Comparison of ENCODE assay signal across 15 cellular contexts in the genomic region with DNA sequence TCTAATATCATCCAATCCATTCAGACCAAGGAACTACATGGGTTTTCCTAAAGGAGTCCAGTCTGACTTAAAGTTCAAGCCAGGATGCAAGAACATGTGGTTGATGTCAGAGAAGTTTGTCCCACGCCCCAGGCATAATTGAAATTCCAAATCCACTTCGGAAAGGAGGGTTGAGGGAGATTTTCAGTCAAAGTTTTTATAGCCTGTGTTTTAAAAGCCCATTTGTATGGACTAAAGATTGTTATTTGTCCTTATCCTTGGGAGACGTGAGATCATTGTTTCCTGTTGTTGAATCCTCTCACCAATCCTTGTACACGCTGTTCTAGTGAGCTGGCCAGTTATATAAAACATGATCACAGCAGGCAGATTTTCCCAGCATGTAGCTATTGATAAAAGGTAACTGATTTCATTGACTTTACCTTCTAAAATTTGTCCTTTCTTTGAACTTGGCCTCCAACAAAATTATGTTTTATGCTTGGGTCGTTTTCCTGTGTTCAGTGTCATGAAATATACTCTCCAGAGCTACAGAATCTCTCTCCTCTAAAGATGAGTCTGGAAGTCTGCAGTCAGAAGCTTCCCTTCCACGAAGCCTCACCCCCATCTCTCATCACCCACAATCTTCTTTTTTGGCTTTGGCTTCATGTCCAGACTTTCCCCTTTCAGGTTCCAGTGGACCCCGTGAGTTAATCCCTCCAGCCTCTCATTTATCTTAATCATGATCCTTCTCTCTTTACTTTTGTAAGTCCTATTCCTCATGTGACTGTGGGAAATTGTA.
A peak's percentile ranks its signal among the peaks of the same experiment; 100 is the strongest.
DNase-seq lines count a peak whose midpoint lies in the region; ATAC-seq and TF ChIP-seq lines count a peak whose summit lies in the region.
"Had no signal": no experiment of that assay in that cellular context is flagged by ENCODE, and none has a peak within 500 bp of the region (broad histone marks: within the 10 kb centered on the region; RNA-seq: fewer than 3 reads in every experiment).

No MANE protein-coding gene starts in this region.

- intact Hi-C loops in sigmoid colon (cut with DNase I) = no loop called here

- no peaks in the 10 kb centered on the region for H4K20me1 ChIP-seq in osteoblast (ENCODE audit: insufficient read depth, low read length)

- H3K36me3 ChIP-seq in sigmoid colon (peaks cover 9 to 88% (median 29%) of the 10 kb centered on the region in 4 donors), osteoblast (ENCODE audit: insufficient read depth, low read length) (peaks cover 79% of the 10 kb centered on the region)

- peak; percentile 7 for DNase-seq in AG20443 (ENCODE audit: low spot score)
- peak; percentile 29 for DNase-seq in dedifferentiated amniotic fluid mesenchymal stem cell (ENCODE audit: extremely low spot score)
- peak; percentile 73 for DNase-seq in sigmoid colon
- no peak for DNase-seq in GM19240 (ENCODE audit: insufficient read length, low spot score)
- no peak for DNase-seq in SIG-M5 (lab: John Stamatoyannopoulos, UW)
- no peak for DNase-seq in natural killer cell treated with Interleukin-12 subunit alpha and Interleukin-12 subunit beta and Interleukin-15 and Interleukin-18, amount 100 ng/mL, for 72 hours (ENCODE audit: low spot score)
- DNase-seq in osteoblast (ENCODE audit: insufficient read length, low spot score, missing footprints) = no peak
- DNase-seq: activated naive CD8-positive, alpha-beta T cell treated with anti-CD3 and anti-CD28 coated beads, Interleukin-2, amount 50 U/mL, for 24 hours; DMS79; Karpas-422; kidney glomerular epithelial cell; PC-3 had no signal

- TF ChIP-seq POLR2A in sigmoid colon (IDR thresholded peaks at IDR 0.05) = no peak

- no peaks in the 10 kb centered on the region for H3K27me3 Mint-ChIP-seq in natural killer cell treated with Interleukin-12 subunit alpha and Interleukin-12 subunit beta and Interleukin-15 and Interleukin-18, amount 100 ng/mL, for 72 hours
- H3K27me3 Mint-ChIP-seq: activated naive CD8-positive, alpha-beta T cell treated with anti-CD3 and anti-CD28 coated beads, Interleukin-2, amount 50 U/mL, for 24 hours had no signal

- no peak overlapping the region for H3K4me3 Mint-ChIP-seq in natural killer cell treated with Interleukin-12 subunit alpha and Interleukin-12 subunit beta and Interleukin-15 and Interleukin-18, amount 100 ng/mL, for 72 hours
- H3K4me3 Mint-ChIP-seq: activated naive CD8-positive, alpha-beta T cell treated with anti-CD3 and anti-CD28 coated beads, Interleukin-2, amount 50 U/mL, for 24 hours; T-helper 2 cell treated with Interferon-gamma antibody and Interleukin-4, amounts not matched to agents 5 μg/mL and 100 μg/mL, for 36 hours had no signal

- peak in 1 of 4 donors; percentile 5 for TF ChIP-seq EP300 in sigmoid colon (IDR thresholded peaks at IDR 0.05)

- ATAC-seq in natural killer cell treated with Interleukin-12 subunit alpha and Interleukin-12 subunit beta and Interleukin-15 and Interleukin-18, amount 100 ng/mL, for 72 hours = no peak
- ATAC-seq: activated naive CD8-positive, alpha-beta T cell treated with anti-CD3 and anti-CD28 coated beads, Interleukin-2, amount 50 U/mL, for 24 hours; PC-3 had no signal

- no peaks in the 10 kb centered on the region for H3K4me1 Mint-ChIP-seq in natural killer cell treated with Interleukin-12 subunit alpha and Interleukin-12 subunit beta and Interleukin-15 and Interleukin-18, amount 100 ng/mL, for 72 hours (ENCODE audit: low read depth in 2 of 2)
- H3K4me1 Mint-ChIP-seq: activated naive CD8-positive, alpha-beta T cell treated with anti-CD3 and anti-CD28 coated beads, Interleukin-2, amount 50 U/mL, for 24 hours had no signal

- TF ChIP-seq CTCF in sigmoid colon (IDR thresholded peaks at IDR 0.05) (no peak), osteoblast (IDR thresholded peaks at IDR 0.05; ENCODE audit: extremely low read depth, low read depth, low read length) (no peak)

- H3K27me3 ChIP-seq in layer of hippocampus (ENCODE audit: control insufficient read depth, insufficient read depth, low read length) = no peaks in the 10 kb centered on the region
- no peaks in the 10 kb centered on the region for H3K27me3 ChIP-seq in sigmoid colon
- H3K27me3 ChIP-seq in osteoblast (ENCODE audit: insufficient read depth, low read length) = no peaks in the 10 kb centered on the region

- H3K4me3 ChIP-seq in sigmoid colon (no peak overlapping the region), osteoblast (ENCODE audit: insufficient read depth, low read length) (no peak overlapping the region)

- no peaks in the 10 kb centered on the region for H3K4me1 ChIP-seq in sigmoid colon
- no peaks in the 10 kb centered on the region for H3K4me1 ChIP-seq in osteoblast (ENCODE audit: insufficient read depth, low read length)

- H3K27ac ChIP-seq in layer of hippocampus (ENCODE audit: low read depth, low read length) = peak overlapping the region; percentile 24
- peak overlapping the region; percentile 53 to 70 (median 62) for H3K27ac ChIP-seq in sigmoid colon
- no peak overlapping the region for H3K27ac ChIP-seq in osteoblast (ENCODE audit: low read depth, low read length)
- H3K27ac ChIP-seq: epithelial cell of prostate had no signal

- H3K36me3 Mint-ChIP-seq in natural killer cell treated with Interleukin-12 subunit alpha and Interleukin-12 subunit beta and Interleukin-15 and Interleukin-18, amount 100 ng/mL, for 72 hours = peaks cover 31% of the 10 kb centered on the region

- H3K27ac Mint-ChIP-seq in natural killer cell treated with Interleukin-12 subunit alpha and Interleukin-12 subunit beta and Interleukin-15 and Interleukin-18, amount 100 ng/mL, for 72 hours = no peak overlapping the region
- H3K27ac Mint-ChIP-seq: activated naive CD8-positive, alpha-beta T cell treated with anti-CD3 and anti-CD28 coated beads, Interleukin-2, amount 50 U/mL, for 24 hours; T-helper 2 cell treated with Interferon-gamma antibody and Interleukin-4, amounts not matched to agents 5 μg/mL and 100 μg/mL, for 36 hours had no signal

- H2AFZ ChIP-seq in osteoblast (ENCODE audit: low read length) = no peak overlapping the region

- no peaks in the 10 kb centered on the region for H3K9me3 ChIP-seq in sigmoid colon
- H3K9me3 ChIP-seq in osteoblast (ENCODE audit: low read depth, low read length) = no peaks in the 10 kb centered on the region

- WGBS in sigmoid colon, 2 donors = 77 to 82% methylated on average over 7 of the region's 7 CpGs

- H3K79me2 ChIP-seq in osteoblast (ENCODE audit: insufficient read depth, low read length) = no peaks in the 10 kb centered on the region

- no peaks in the 10 kb centered on the region for H3K9me3 Mint-ChIP-seq in natural killer cell treated with Interleukin-12 subunit alpha and Interleukin-12 subunit beta and Interleukin-15 and Interleukin-18, amount 100 ng/mL, for 72 hours
- H3K9me3 Mint-ChIP-seq: activated naive CD8-positive, alpha-beta T cell treated with anti-CD3 and anti-CD28 coated beads, Interleukin-2, amount 50 U/mL, for 24 hours; T-helper 2 cell treated with Interferon-gamma antibody and Interleukin-4, amounts not matched to agents 5 μg/mL and 100 μg/mL, for 36 hours had no signal

- H3K4me2 ChIP-seq in osteoblast (ENCODE audit: insufficient read depth, low read length) = no peak overlapping the region

Comparison
In these comparisons a context has a peak if more than half of its experiments do, and no peak if none do; other contexts are left out.
1. DNase-seq: peak in AG20443 (single experiment), dedifferentiated amniotic fluid mesenchymal stem cell (single experiment) and sigmoid colon (single experiment); none in GM19240 (single experiment), SIG-M5 (single experiment), natural killer cell treated with Interleukin-12 subunit alpha and Interleukin-12 subunit beta and Interleukin-15 and Interleukin-18, amount 100 ng/mL, for 72 hours (single experiment) and osteoblast (single experiment).